24 cellular contexts compared by ENCODE assay signal in genomic region chr16:61730997-61731396, GRCh38.
"Had no signal": no experiment of that assay in that cellular context is flagged by ENCODE, and none has a peak within 500 bp of the region (broad histone marks: within the 10 kb centered on the region; RNA-seq: fewer than 3 reads in every experiment).

No MANE protein-coding gene starts in this region.

- H3K27ac ChIP-seq: PC-9 had no signal

- H3K36me3 Mint-ChIP-seq: activated CD8-positive, alpha-beta memory T cell treated with anti-CD3 and anti-CD28 coated beads, Interleukin-2, amount 10 ng/mL, durations not matched to agents 7 days and 5 days; activated naive CD8-positive, alpha-beta T cell; brain had no signal

- H3K27me3 Mint-ChIP-seq: activated B cell treated with CpG ODN at 0.5 μM for 24 hours; activated CD4-positive, alpha-beta T cell treated with anti-CD3 and anti-CD28 coated beads, Interleukin-2, amount 10 ng/mL, durations not matched to agents 24 days and 14 days; activated CD8-positive, alpha-beta memory T cell treated with anti-CD3 and anti-CD28 coated beads, Interleukin-2, amount 10 ng/mL, durations not matched to agents 7 days and 5 days; activated naive CD8-positive, alpha-beta T cell; brain; central memory CD8-positive, alpha-beta T cell; T-helper 17 cell had no signal

- H2AFZ ChIP-seq: PC-9 had no signal

- H3K4me1 Mint-ChIP-seq: activated B cell treated with CpG ODN at 0.5 μM for 24 hours; activated CD4-positive, alpha-beta T cell treated with anti-CD3 and anti-CD28 coated beads, Interleukin-2, amount 10 ng/mL, durations not matched to agents 24 days and 14 days; activated CD8-positive, alpha-beta memory T cell treated with anti-CD3 and anti-CD28 coated beads, Interleukin-2, amount 10 ng/mL, durations not matched to agents 7 days and 5 days; brain; central memory CD8-positive, alpha-beta T cell; T-helper 17 cell had no signal

- H3K36me3 ChIP-seq: MG63 had no signal

- H3K27ac Mint-ChIP-seq: activated B cell treated with CpG ODN at 0.5 μM for 24 hours; activated CD4-positive, alpha-beta T cell treated with anti-CD3 and anti-CD28 coated beads, Interleukin-2, amount 10 ng/mL, durations not matched to agents 24 days and 14 days; activated CD8-positive, alpha-beta memory T cell treated with anti-CD3 and anti-CD28 coated beads, Interleukin-2, amount 10 ng/mL, durations not matched to agents 7 days and 5 days; activated naive CD8-positive, alpha-beta T cell; brain; T-helper 17 cell had no signal

- H3K4me2 ChIP-seq: PC-9 had no signal

- DNase-seq: activated B cell treated with CpG ODN at 0.5 μM for 24 hours; activated CD4-positive, alpha-beta T cell treated with anti-CD3 and anti-CD28 coated beads for 1 hour; activated CD4-positive, alpha-beta T cell treated with anti-CD3 and anti-CD28 coated beads, Interleukin-2, amount 10 ng/mL, durations not matched to agents 24 days and 14 days; activated CD4-positive, alpha-beta T cell treated with anti-CD3 and anti-CD28 coated beads, Interleukin-2, amount 50 U/mL, for 48 hours; activated CD8-positive, alpha-beta memory T cell treated with anti-CD3 and anti-CD28 coated beads, Interleukin-2, amount 10 ng/mL, durations not matched to agents 7 days and 5 days; activated effector memory CD4-positive, alpha-beta T cell treated with anti-CD3 and anti-CD28 coated beads, Interleukin-2, amount 50 U/mL, for 16 hours; activated naive CD4-positive, alpha-beta T cell treated with Interleukin-2 at 50 U/mL for 16 hours; activated T-cell treated with anti-CD3 and anti-CD28 coated beads, Interleukin-2, amount 50 U/mL, for 4 hours; amygdala; KG1; MG63; MV-4-11; NCI-H1105; NCI-H1436; NCI-H1694 treated with DMSO at 0.1 percent for 48 hours; NCI-H2029 treated with DMSO at 0.1 percent for 48 hours; NCI-H510A treated with DMSO at 0.1 percent for 48 hours; PC-9; SIG-M5; T-helper 17 cell; T-helper 9 cell had no signal

- H3K27me3 ChIP-seq: MG63 had no signal

- ATAC-seq: activated CD8-positive, alpha-beta memory T cell treated with anti-CD3 and anti-CD28 coated beads, Interleukin-2, amount 10 ng/mL, durations not matched to agents 7 days and 5 days; activated T-cell treated with anti-CD3 and anti-CD28 coated beads, Interleukin-2, amount 50 U/mL, for 4 hours; T-helper 17 cell had no signal

- H3K9me3 ChIP-seq: MG63 had no signal

- H3K4me3 Mint-ChIP-seq: activated B cell treated with CpG ODN at 0.5 μM for 24 hours; activated CD4-positive, alpha-beta T cell treated with anti-CD3 and anti-CD28 coated beads, Interleukin-2, amount 10 ng/mL, durations not matched to agents 24 days and 14 days; activated CD8-positive, alpha-beta memory T cell treated with anti-CD3 and anti-CD28 coated beads, Interleukin-2, amount 10 ng/mL, durations not matched to agents 7 days and 5 days; activated naive CD8-positive, alpha-beta T cell; activated T-cell treated with anti-CD3 and anti-CD28 coated beads, Interleukin-2, amount 50 U/mL, for 4 hours; brain; central memory CD8-positive, alpha-beta T cell; T-helper 17 cell had no signal

- H3K4me3 ChIP-seq: MG63, PC-9 had no signal
